In genomic region chr12:85821759-85822158, GRCh38 we compare ENCODE assay signal across 1 cellular context.
TF ChIP-seq lines count a peak whose summit lies in the region.

No MANE protein-coding gene starts in this region.

TF ChIP-seq in HepG2, 621 proteins besides CTCF, POLR2A, EP300 and RAD21 (continued from another document):
- TF ChIP-seq, protein P1, sequence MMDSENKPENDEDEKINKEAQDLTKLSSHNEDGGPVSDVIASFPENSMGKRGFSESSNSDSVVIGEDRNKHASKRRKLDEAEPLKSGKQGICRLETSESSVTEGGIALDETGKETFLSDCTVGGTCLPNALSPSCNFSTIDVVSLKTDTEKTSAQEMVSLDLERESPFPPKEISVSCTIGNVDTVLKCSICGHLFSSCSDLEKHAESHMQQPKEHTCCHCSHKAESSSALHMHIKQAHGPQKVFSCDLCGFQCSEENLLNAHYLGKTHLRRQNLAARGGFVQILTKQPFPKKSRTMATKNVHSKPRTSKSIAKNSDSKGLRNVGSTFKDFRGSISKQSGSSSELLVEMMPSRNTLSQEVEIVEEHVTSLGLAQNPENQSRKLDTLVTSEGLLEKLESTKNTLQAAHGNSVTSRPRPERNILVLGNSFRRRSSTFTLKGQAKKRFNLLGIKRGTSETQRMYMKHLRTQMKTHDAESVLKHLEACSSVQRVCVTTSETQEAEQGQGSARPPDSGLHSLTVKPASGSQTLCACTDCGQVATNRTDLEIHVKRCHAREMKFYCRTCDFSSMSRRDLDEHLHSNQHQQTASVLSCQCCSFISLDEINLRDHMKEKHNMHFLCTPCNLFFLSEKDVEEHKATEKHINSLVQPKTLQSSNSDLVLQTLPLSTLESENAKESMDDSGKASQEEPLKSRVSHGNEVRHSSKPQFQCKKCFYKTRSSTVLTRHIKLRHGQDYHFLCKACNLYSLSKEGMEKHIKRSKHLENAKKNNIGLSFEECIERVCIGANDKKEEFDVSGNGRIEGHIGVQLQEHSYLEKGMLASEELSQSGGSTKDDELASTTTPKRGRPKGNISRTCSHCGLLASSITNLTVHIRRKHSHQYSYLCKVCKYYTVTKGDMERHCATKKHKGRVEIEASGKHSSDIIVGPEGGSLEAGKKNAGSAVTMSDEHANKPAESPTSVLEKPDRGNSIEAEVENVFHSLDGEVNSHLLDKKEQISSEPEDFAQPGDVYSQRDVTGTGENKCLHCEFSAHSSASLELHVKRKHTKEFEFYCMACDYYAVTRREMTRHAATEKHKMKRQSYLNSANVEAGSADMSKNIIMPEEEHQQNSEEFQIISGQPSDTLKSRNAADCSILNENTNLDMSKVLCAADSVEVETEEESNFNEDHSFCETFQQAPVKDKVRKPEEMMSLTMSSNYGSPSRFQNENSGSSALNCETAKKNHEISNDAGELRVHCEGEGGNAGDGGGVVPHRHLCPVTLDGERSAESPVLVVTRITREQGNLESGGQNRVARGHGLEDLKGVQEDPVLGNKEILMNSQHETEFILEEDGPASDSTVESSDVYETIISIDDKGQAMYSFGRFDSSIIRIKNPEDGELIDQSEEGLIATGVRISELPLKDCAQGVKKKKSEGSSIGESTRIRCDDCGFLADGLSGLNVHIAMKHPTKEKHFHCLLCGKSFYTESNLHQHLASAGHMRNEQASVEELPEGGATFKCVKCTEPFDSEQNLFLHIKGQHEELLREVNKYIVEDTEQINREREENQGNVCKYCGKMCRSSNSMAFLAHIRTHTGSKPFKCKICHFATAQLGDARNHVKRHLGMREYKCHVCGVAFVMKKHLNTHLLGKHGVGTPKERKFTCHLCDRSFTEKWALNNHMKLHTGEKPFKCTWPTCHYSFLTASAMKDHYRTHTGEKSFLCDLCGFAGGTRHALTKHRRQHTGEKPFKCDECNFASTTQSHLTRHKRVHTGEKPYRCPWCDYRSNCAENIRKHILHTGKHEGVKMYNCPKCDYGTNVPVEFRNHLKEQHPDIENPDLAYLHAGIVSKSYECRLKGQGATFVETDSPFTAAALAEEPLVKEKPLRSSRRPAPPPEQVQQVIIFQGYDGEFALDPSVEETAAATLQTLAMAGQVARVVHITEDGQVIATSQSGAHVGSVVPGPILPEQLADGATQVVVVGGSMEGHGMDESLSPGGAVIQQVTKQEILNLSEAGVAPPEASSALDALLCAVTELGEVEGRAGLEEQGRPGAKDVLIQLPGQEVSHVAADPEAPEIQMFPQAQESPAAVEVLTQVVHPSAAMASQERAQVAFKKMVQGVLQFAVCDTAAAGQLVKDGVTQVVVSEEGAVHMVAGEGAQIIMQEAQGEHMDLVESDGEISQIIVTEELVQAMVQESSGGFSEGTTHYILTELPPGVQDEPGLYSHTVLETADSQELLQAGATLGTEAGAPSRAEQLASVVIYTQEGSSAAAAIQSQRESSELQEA (CRISPR knock-in tag; IDR thresholded peaks at IDR 0.05; ENCODE audit: not compliant biosample characterization), result no peak
- TF ChIP-seq HDAC2 (CRISPR knock-in tag; IDR thresholded peaks at IDR 0.05) (peak; percentile 60; the same call in 1 of the 2 replicates), CBFB (CRISPR knock-in tag; IDR thresholded peaks at IDR 0.05) (no peak), ZNF879 (CRISPR knock-in tag; IDR thresholded peaks at IDR 0.05) (no peak), EHMT2 (IDR thresholded peaks at IDR 0.05; ENCODE audit: borderline replicate concordance, low read depth, low read length) (no peak), KDM1A (CRISPR knock-in tag; IDR thresholded peaks at IDR 0.05) (no peak), HOXA5 (CRISPR knock-in tag; IDR thresholded peaks at IDR 0.05) (no peak), NCOA2 (CRISPR knock-in tag; IDR thresholded peaks at IDR 0.05) (peak; percentile 51), ZNF737 (CRISPR knock-in tag; IDR thresholded peaks at IDR 0.05; ENCODE audit: borderline replicate concordance) (no peak), BRD4 (CRISPR knock-in tag; IDR thresholded peaks at IDR 0.05) (no peak), ZSCAN20 (CRISPR knock-in tag; IDR thresholded peaks at IDR 0.05; ENCODE audit: borderline replicate concordance) (no peak), ARID5B (CRISPR knock-in tag; IDR thresholded peaks at IDR 0.05) (peak; percentile 84), TRIM24 (CRISPR knock-in tag; IDR thresholded peaks at IDR 0.05) (no peak), NKX3-1 (CRISPR knock-in tag; IDR thresholded peaks at IDR 0.05) (0 out of 2 replicates have a peak, but pooled peaks have one; percentile 37), ZNF33A (CRISPR knock-in tag; IDR thresholded peaks at IDR 0.05; ENCODE audit: borderline replicate concordance) (no peak), ZNF446 (CRISPR knock-in tag; IDR thresholded peaks at IDR 0.05) (no peak)
- TF ChIP-seq, protein P2, sequence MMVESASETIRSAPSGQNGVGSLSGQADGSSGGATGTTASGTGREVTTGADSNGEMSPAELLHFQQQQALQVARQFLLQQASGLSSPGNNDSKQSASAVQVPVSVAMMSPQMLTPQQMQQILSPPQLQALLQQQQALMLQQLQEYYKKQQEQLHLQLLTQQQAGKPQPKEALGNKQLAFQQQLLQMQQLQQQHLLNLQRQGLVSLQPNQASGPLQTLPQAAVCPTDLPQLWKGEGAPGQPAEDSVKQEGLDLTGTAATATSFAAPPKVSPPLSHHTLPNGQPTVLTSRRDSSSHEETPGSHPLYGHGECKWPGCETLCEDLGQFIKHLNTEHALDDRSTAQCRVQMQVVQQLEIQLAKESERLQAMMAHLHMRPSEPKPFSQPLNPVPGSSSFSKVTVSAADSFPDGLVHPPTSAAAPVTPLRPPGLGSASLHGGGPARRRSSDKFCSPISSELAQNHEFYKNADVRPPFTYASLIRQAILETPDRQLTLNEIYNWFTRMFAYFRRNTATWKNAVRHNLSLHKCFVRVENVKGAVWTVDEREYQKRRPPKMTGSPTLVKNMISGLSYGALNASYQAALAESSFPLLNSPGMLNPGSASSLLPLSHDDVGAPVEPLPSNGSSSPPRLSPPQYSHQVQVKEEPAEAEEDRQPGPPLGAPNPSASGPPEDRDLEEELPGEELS (CRISPR knock-in tag; IDR thresholded peaks at IDR 0.05), result no peak
